ENCODE assay signal across 26 cellular contexts in genomic region chr17:16593356-16594102, GRCh38. TPM values are rescaled to one million over a fixed set of nuclear protein-coding genes. Genes with fewer than 3 reads are reported as not detected.
DNase-seq lines count a peak whose midpoint lies in the region; ATAC-seq and TF ChIP-seq lines count a peak whose summit lies in the region.
"Had no signal": no experiment of that assay in that cellular context is flagged by ENCODE, and none has a peak within 500 bp of the region (broad histone marks: within the 10 kb centered on the region; RNA-seq: fewer than 3 reads in every experiment).

No MANE protein-coding gene starts in this region.

- POLR2A ChIA-PET in PC-3 (lab: Charles Lee; ENCODE audit: unreplicated experiment) = no interaction called here
- POLR2A ChIA-PET in CD4-positive, alpha-beta memory T cell (lab: Charles Lee; ENCODE audit: partially characterized antibody) = no interaction called here

- no peak overlapping the region for H3K9ac ChIP-seq in PC-3 (ENCODE audit: low read length)

- no peaks in the 10 kb centered on the region for H3K36me3 Mint-ChIP-seq in CD4-positive, alpha-beta memory T cell
- H3K36me3 Mint-ChIP-seq: naive thymus-derived CD8-positive, alpha-beta T cell had no signal

- H3K4me1 Mint-ChIP-seq in CD4-positive, alpha-beta memory T cell = peaks cover 0 to 7% (median 4%) of the 10 kb centered on the region in 4 donors

- H3K79me2 ChIP-seq in PC-3 (ENCODE audit: low read length) = no peaks in the 10 kb centered on the region

- H3K9me2 ChIP-seq in PC-3 (replicated peaks; ENCODE audit: low read length) = no peaks in the 10 kb centered on the region

- H3K27me3 ChIP-seq in PC-3 (ENCODE audit: low read length) = no peaks in the 10 kb centered on the region
- H3K27me3 ChIP-seq in esophagus squamous epithelium = peaks cover 0 to 17% (median 0%) of the 10 kb centered on the region in 4 donors
- no peaks in the 10 kb centered on the region for H3K27me3 ChIP-seq in CD4-positive, alpha-beta memory T cell (ENCODE audit: insufficient read depth, low read length)
- H3K27me3 ChIP-seq: ascending aorta, ovary had no signal

- TF ChIP-seq RAD21 in Ishikawa (IDR thresholded peaks at IDR 0.05; ENCODE audit: low read depth) = no peak

- H3K4me1 ChIP-seq in PC-3 (ENCODE audit: insufficient read depth, low read length) = peaks cover 4% of the 10 kb centered on the region; the same call in 1 of the 2 replicates
- peaks cover 0 to 10% (median 0%) of the 10 kb centered on the region in 3 donors for H3K4me1 ChIP-seq in esophagus squamous epithelium
- H3K4me1 ChIP-seq in CD4-positive, alpha-beta memory T cell (ENCODE audit: insufficient read depth, low read length) = peaks cover 8% of the 10 kb centered on the region
- H3K4me1 ChIP-seq: ascending aorta had no signal

- H3F3A ChIP-seq in PC-3 (ENCODE audit: low read length, unreplicated experiment) = no peaks in the 10 kb centered on the region

- peaks cover 16% of the 10 kb centered on the region for H3K9me3 ChIP-seq in PC-3 (ENCODE audit: low read length)
- no peaks in the 10 kb centered on the region for H3K9me3 ChIP-seq in esophagus squamous epithelium
- H3K9me3 ChIP-seq in CD4-positive, alpha-beta memory T cell (ENCODE audit: control insufficient read depth in 1 of 2, low read length in 2 of 2) = no peaks in the 10 kb centered on the region
- H3K9me3 ChIP-seq: ascending aorta, ovary had no signal

- H2AFZ ChIP-seq in PC-3 (ENCODE audit: low read length) = no peak overlapping the region

- no peaks in the 10 kb centered on the region for H4K20me1 ChIP-seq in PC-3 (ENCODE audit: low read length)

- DNase-seq in PC-3 = peak; percentile 25
- peak; percentile 73 for DNase-seq in fibroblast of gingiva (ENCODE audit: low read depth)
- peak; percentile 19 for DNase-seq in pons (ENCODE audit: low spot score)
- no peak for DNase-seq in NCI-H510A (lab: John Stamatoyannopoulos, UW)
- DNase-seq in esophagus squamous epithelium (lab: John Stamatoyannopoulos, UW) = no peak
- DNase-seq in CD4-positive, alpha-beta memory T cell = no peak
- DNase-seq: activated CD4-positive, CD25-positive, alpha-beta regulatory T cell treated with anti-CD3 and anti-CD28 coated beads, Interleukin-2, amount 50 U/mL, for 72 hours; activated naive CD4-positive, alpha-beta T cell treated with anti-CD3 and anti-CD28 coated beads, Interleukin-2, amount 50 U/mL, for 16 hours; cerebellar nuclear complex; DMS79; effector CD4-positive, alpha-beta T cell; head of caudate nucleus; left colon; naive thymus-derived CD8-positive, alpha-beta T cell; NCI-H1436; NCI-H2107; NCI-H524; ovary; right cardiac atrium; stimulated activated CD4-positive, alpha-beta T cell treated with anti-CD3 and anti-CD28 coated beads, Interleukin-15, amount 100 ng/mL, for 24 hours; stimulated activated CD8-positive, alpha-beta memory T cell treated with anti-CD3 and anti-CD28 coated beads, Interleukin-4, amount 100 ng/mL, for 48 hours had no signal

- H3K27ac ChIP-seq in PC-3 (ENCODE audit: low read length) (no peak overlapping the region), esophagus squamous epithelium (no peak overlapping the region)
- H3K27ac ChIP-seq in CD4-positive, alpha-beta memory T cell (ENCODE audit: low read depth, low read length) = no peak overlapping the region
- H3K27ac ChIP-seq: ascending aorta, ovary had no signal

- H3K9me3 Mint-ChIP-seq in CD4-positive, alpha-beta memory T cell = no peaks in the 10 kb centered on the region
- H3K9me3 Mint-ChIP-seq: naive thymus-derived CD8-positive, alpha-beta T cell had no signal

- TF ChIP-seq EP300 in Ishikawa (IDR thresholded peaks at IDR 0.05; ENCODE audit: borderline replicate concordance) = no peak

- H3K4me3 Mint-ChIP-seq in CD4-positive, alpha-beta memory T cell = no peak overlapping the region
- H3K4me3 Mint-ChIP-seq: B cell; naive thymus-derived CD8-positive, alpha-beta T cell had no signal

- no peak overlapping the region for H3K4me3 ChIP-seq in PC-3 (ENCODE audit: low read length)
- no peak overlapping the region for H3K4me3 ChIP-seq in esophagus squamous epithelium
- H3K4me3 ChIP-seq in CD4-positive, alpha-beta memory T cell (ENCODE audit: low read length in 2 of 2) = no peak overlapping the region
- H3K4me3 ChIP-seq: ascending aorta, ovary had no signal

- no peak overlapping the region for H3K27ac Mint-ChIP-seq in CD4-positive, alpha-beta memory T cell
- H3K27ac Mint-ChIP-seq: B cell had no signal

- H3K4me2 ChIP-seq in PC-3 (ENCODE audit: low read length) = no peak overlapping the region

- 27 to 33% methylated on average over 2 of the region's 2 CpGs for WGBS in esophagus squamous epithelium, 2 donors

- H3K36me3 ChIP-seq in PC-3 (ENCODE audit: low read depth, low read length) (no peaks in the 10 kb centered on the region; the same call in 1 of the 2 replicates), esophagus squamous epithelium (no peaks in the 10 kb centered on the region)
- H3K36me3 ChIP-seq in CD4-positive, alpha-beta memory T cell (ENCODE audit: insufficient read depth, low read length) = no peaks in the 10 kb centered on the region
- H3K36me3 ChIP-seq: ascending aorta, ovary had no signal

- peaks cover 6 to 11% of the 10 kb centered on the region in 2 donors for H3K27me3 Mint-ChIP-seq in CD4-positive, alpha-beta memory T cell

- no TSS peak for BruUV-seq in PC-3 (replicated peaks; lab: Mats Ljungman, UMichigan)

- CTCF ChIA-PET in PC-3 (lab: Charles Lee) = no interaction called here
- CTCF ChIA-PET in CD4-positive, alpha-beta memory T cell (lab: Charles Lee; ENCODE audit: partially characterized antibody) = interaction anchor here (0.9 to 1.4 kb wide), 3 partner anchors 9 to 57 kb away, joined by 3 to 4 read pairs (median 4); no protein-coding TSS in a partner anchor

- intact Hi-C loops in PC-3 (cut with micrococcal nuclease) (no loop called here), esophagus squamous epithelium (cut with DNase I) (no loop called here)
- intact Hi-C loops in CD4-positive, alpha-beta memory T cell (cut with micrococcal nuclease) = no loop called here

- no peak for TF ChIP-seq POLR2A in esophagus squamous epithelium (IDR thresholded peaks at IDR 0.05)

- ATAC-seq in PC-3 = no peak
- ATAC-seq in HG02884 (IDR thresholded peaks at IDR 0.05; ENCODE audit: unreplicated experiment) = no peak
- ATAC-seq: esophagus mucosa; left colon; naive thymus-derived CD8-positive, alpha-beta T cell; right cardiac atrium had no signal

- TF ChIP-seq CTCF in PC-3 (conservative IDR thresholded peaks at IDR 0.05; ENCODE audit: low read depth, low read length) = no peak
- no peak for TF ChIP-seq CTCF in esophagus squamous epithelium (IDR thresholded peaks at IDR 0.05)

TF ChIP-seq in Ishikawa, 13 proteins besides CTCF, POLR2A, EP300 and RAD21:
- TF ChIP-seq REST (IDR thresholded peaks at IDR 0.05; ENCODE audit: low read depth) = no peak
- TF ChIP-seq CEBPB (IDR thresholded peaks at IDR 0.05) = peak; percentile 86

RNA-seq across cellular contexts. Expression of gene ZNF287, which starts 24.5 kb away (rescaled TPM):
- total RNA-seq in PC-3 (2014; rRNA removed) (14.0 and 20.6 TPM in 2 replicates), esophagus squamous epithelium (1 to 10 TPM; 2.1 to 3.8 (median 2.2) TPM)
- total RNA-seq in CD4-positive, alpha-beta memory T cell = 10 to 100 TPM; 16.7 to 17.9 TPM
- polyA plus RNA-seq in CD4-positive, alpha-beta memory T cell = 10 to 100 TPM; 14.1 to 18.2 TPM

Comparison
In these comparisons a context has a peak if more than half of its experiments do, and no peak if none do; other contexts are left out.
1. DNase-seq: peak in PC-3 (single experiment), fibroblast of gingiva (single experiment) and pons (single experiment); none in NCI-H510A (single experiment), esophagus squamous epithelium (single experiment) and CD4-positive, alpha-beta memory T cell (0 of 5).